Comparison of ENCODE assay signal across 2 cellular contexts in genomic region chrX:46758163-46758955, GRCh38.
TF ChIP-seq lines count a peak whose summit lies in the region.

No MANE protein-coding gene starts in this region.

TF ChIP-seq in WTC11, 78 proteins besides CTCF, POLR2A, EP300 and RAD21:
- TF ChIP-seq ERG (CRISPR knock-in tag; IDR thresholded peaks at IDR 0.05) (no peak), ZNF263 (CRISPR knock-in tag; IDR thresholded peaks at IDR 0.05; ENCODE audit: low read depth) (peak; percentile 84; the same call in 1 of the 2 replicates)

TF ChIP-seq in H1, 55 proteins besides CTCF, POLR2A, EP300 and RAD21:
- 0 out of 2 replicates have a peak, but pooled peaks have one; percentile 2 for TF ChIP-seq RBBP5 (IDR thresholded peaks at IDR 0.05; ENCODE audit: borderline replicate concordance, low read depth, low read length)
- TF ChIP-seq JUN (IDR thresholded peaks at IDR 0.05; ENCODE audit: low read depth, low read length) = no peak
